ENCODE assay signal across 22 cellular contexts in genomic region chr1:213443415-213443814, GRCh38.
DNase-seq lines count a peak whose midpoint lies in the region; ATAC-seq, FAIRE-seq and TF ChIP-seq lines count a peak whose summit lies in the region.
"Had no signal": no experiment of that assay in that cellular context is flagged by ENCODE, and none has a peak within 500 bp of the region (broad histone marks: within the 10 kb centered on the region; RNA-seq: fewer than 3 reads in every experiment).

No MANE protein-coding gene starts in this region.

- H3K9me3 ChIP-seq in OCI-LY3 (ENCODE audit: insufficient read depth, low read length), result no peaks in the 10 kb centered on the region
- H3K9me3 ChIP-seq in endodermal cell (ENCODE audit: control insufficient read depth, low read length), result no peaks in the 10 kb centered on the region
- H3K9me3 ChIP-seq in keratinocyte (ENCODE audit: control insufficient read depth, low read depth, low read length), result no peaks in the 10 kb centered on the region
- H3K9me3 ChIP-seq in CD4-positive, alpha-beta T cell (ENCODE audit: control insufficient read depth, low read length), result no peaks in the 10 kb centered on the region

- H4K20me1 ChIP-seq in OCI-LY3 (ENCODE audit: insufficient read depth, low read length) (no peaks in the 10 kb centered on the region), keratinocyte (ENCODE audit: control insufficient read depth, extremely low read depth, insufficient read depth, low read length) (no peaks in the 10 kb centered on the region)

- H3K79me2 ChIP-seq in OCI-LY3 (ENCODE audit: low read length) (no peaks in the 10 kb centered on the region), keratinocyte (ENCODE audit: control insufficient read depth, insufficient read depth, low read length) (no peaks in the 10 kb centered on the region)

- intact Hi-C loops in Calu3 (cut with micrococcal nuclease; ENCODE audit: unreplicated experiment), result no loop called here
- intact Hi-C loops in CD4-positive, alpha-beta T cell (cut with DNase I, micrococcal nuclease), result no loop called here

- H3K9me1 ChIP-seq in keratinocyte (ENCODE audit: control insufficient read depth, extremely low read depth, insufficient read depth, low read length), result no peaks in the 10 kb centered on the region

- peaks cover 6% of the 10 kb centered on the region for H3K36me3 Mint-ChIP-seq in Calu3 (ENCODE audit: insufficient read depth, unreplicated experiment)
- H3K36me3 Mint-ChIP-seq in endodermal cell (ENCODE audit: low read depth), result no peaks in the 10 kb centered on the region
- no peaks in the 10 kb centered on the region for H3K36me3 Mint-ChIP-seq in CD4-positive, alpha-beta T cell (ENCODE audit: low read depth)
- H3K36me3 Mint-ChIP-seq: CD4-positive, alpha-beta memory T cell had no signal

- H2AFZ ChIP-seq in OCI-LY3 (ENCODE audit: low read depth, low read length) (no peak overlapping the region; the same call in 1 of the 2 replicates), keratinocyte (ENCODE audit: control insufficient read depth, low read length) (no peak overlapping the region)

- TF ChIP-seq CTCF in Calu3 (IDR thresholded peaks at IDR 0.05; ENCODE audit: unreplicated experiment) (no peak), OCI-LY3 (IDR thresholded peaks at IDR 0.05; ENCODE audit: low read depth, low read length) (no peak), endodermal cell (conservative IDR thresholded peaks at IDR 0.05) (no peak), keratinocyte (optimal IDR thresholded peaks at IDR 0.05 in 1 of 3, IDR thresholded peaks at IDR 0.05 in 1 of 3, conservative IDR thresholded peaks at IDR 0.05 in 1 of 3; ENCODE audit: extremely low read depth in 1 of 3, insufficient read depth in 2 of 3, low read length in 3 of 3) (no peak), foreskin fibroblast (IDR thresholded peaks at IDR 0.05; ENCODE audit: low read depth, low read length) (no peak)
- no peak for TF ChIP-seq CTCF in CD4-positive, alpha-beta T cell (IDR thresholded peaks at IDR 0.05)

- FAIRE-seq in keratinocyte (lab: Jason Lieb, UNC), result peak; percentile 90
- FAIRE-seq: A204.1, GM12892, GM18507 had no signal

- H3K27me3 ChIP-seq in OCI-LY3 (ENCODE audit: low read depth, low read length) (no peaks in the 10 kb centered on the region), endodermal cell (ENCODE audit: control insufficient read depth, insufficient read depth, low read length, poor library complexity, severe bottlenecking) (no peaks in the 10 kb centered on the region), keratinocyte (ENCODE audit: control insufficient read depth, extremely low read depth, insufficient read depth, low read length) (no peaks in the 10 kb centered on the region)
- no peaks in the 10 kb centered on the region for H3K27me3 ChIP-seq in CD4-positive, alpha-beta T cell (ENCODE audit: control insufficient read depth, insufficient read depth, low read length)

- peaks cover 8% of the 10 kb centered on the region for H3K4me1 Mint-ChIP-seq in Calu3 (ENCODE audit: low read depth, unreplicated experiment)
- H3K4me1 Mint-ChIP-seq in endodermal cell, result no peaks in the 10 kb centered on the region
- no peaks in the 10 kb centered on the region for H3K4me1 Mint-ChIP-seq in CD4-positive, alpha-beta T cell (ENCODE audit: low read depth)
- H3K4me1 Mint-ChIP-seq: CD4-positive, alpha-beta memory T cell had no signal

- H3K9me3 Mint-ChIP-seq in Calu3 (ENCODE audit: low read depth, unreplicated experiment) (no peaks in the 10 kb centered on the region), endodermal cell (no peaks in the 10 kb centered on the region)
- no peaks in the 10 kb centered on the region for H3K9me3 Mint-ChIP-seq in CD4-positive, alpha-beta T cell

- peaks cover 67% of the 10 kb centered on the region for H3K27me3 Mint-ChIP-seq in Calu3 (ENCODE audit: unreplicated experiment)
- H3K27me3 Mint-ChIP-seq in endodermal cell (ENCODE audit: insufficient read depth), result peaks cover 4% of the 10 kb centered on the region
- H3K27me3 Mint-ChIP-seq in CD4-positive, alpha-beta T cell, result peaks cover 29% of the 10 kb centered on the region

- ATAC-seq in CD4-positive, alpha-beta T cell (ENCODE audit: poor library complexity), result no peak

- H3K36me3 ChIP-seq in OCI-LY3 (replicated peaks; ENCODE audit: low read depth, low read length) (peaks cover 8% of the 10 kb centered on the region), endodermal cell (ENCODE audit: control insufficient read depth, insufficient read depth, low read length) (no peaks in the 10 kb centered on the region), keratinocyte (ENCODE audit: control insufficient read depth in 2 of 2, extremely low read depth in 1 of 2, insufficient read depth in 2 of 2, low read length in 2 of 2) (no peaks in the 10 kb centered on the region)

- H3K4me1 ChIP-seq in OCI-LY3 (ENCODE audit: low read length), result peaks cover 45% of the 10 kb centered on the region
- no peaks in the 10 kb centered on the region for H3K4me1 ChIP-seq in endodermal cell (ENCODE audit: control insufficient read depth, insufficient read depth, low read length)
- H3K4me1 ChIP-seq in keratinocyte (ENCODE audit: control insufficient read depth, extremely low read depth, insufficient read depth, low read length), result peaks cover 17% of the 10 kb centered on the region

- H3K9ac ChIP-seq in OCI-LY3 (ENCODE audit: low read length) (no peak overlapping the region), endodermal cell (ENCODE audit: extremely low read depth, low read length, poor library complexity, severe bottlenecking) (no peak overlapping the region), keratinocyte (ENCODE audit: control insufficient read depth, extremely low read depth, insufficient read depth, low read length) (no peak overlapping the region)

- no TSS peak for BruUV-seq in Calu3 (replicated peaks; lab: Mats Ljungman, UMichigan)

- POLR2A ChIA-PET in CD4-positive, alpha-beta T cell (lab: Charles Lee), result no interaction called here

- 88 to 100% methylated on average over 1 to 5 of the region's 5 CpGs for whole genome bisulfite sequencing in endodermal cell (ENCODE audit: insufficient coverage in 1 of 2, insufficient read length in 1 of 2), 2 experiments

- DNase-seq in Calu3 (peak; percentile 79), endodermal cell (peak; percentile 61), keratinocyte (ENCODE audit: low read depth, low spot score) (peak; percentile 57), HuH-7.5 (ENCODE audit: low spot score) (no peak), foreskin fibroblast (no peak), NCI-H1417 treated with DMSO at 0.1 percent for 48 hours (lab: John Stamatoyannopoulos, UW) (no peak)
- no peak for DNase-seq in CD4-positive, alpha-beta T cell
- DNase-seq: CD4-positive, alpha-beta memory T cell; DMS79; H7; Kasumi-1; NCI-H2081; NCI-H2171 treated with DMSO at 0.1 percent for 48 hours; NCI-H446; NCI-H69; NK-92 treated with Interleukin-12 subunit alpha and Interleukin-12 subunit beta, amount 100 ng/mL, for 24 hours; SIG-M5 had no signal

- H3K4me3 ChIP-seq in OCI-LY3 (ENCODE audit: low read length), result no peak overlapping the region
- no peak overlapping the region for H3K4me3 ChIP-seq in endodermal cell (ENCODE audit: low read length)
- peak overlapping the region in 1 of 3 experiments; percentile 40 for H3K4me3 ChIP-seq in keratinocyte (ENCODE audit: control insufficient read depth in 2 of 3, extremely low read depth in 1 of 3, insufficient read depth in 2 of 3, low read depth in 1 of 3, low read length in 3 of 3)
- H3K4me3 ChIP-seq in foreskin fibroblast (ENCODE audit: low read depth in 1 of 2, low read length in 2 of 2), result no peak overlapping the region

- H3K4me2 ChIP-seq in OCI-LY3 (ENCODE audit: low read length) (peak overlapping the region; percentile 60), keratinocyte (ENCODE audit: control insufficient read depth, extremely low read depth, insufficient read depth, low read depth, low read length) (peak overlapping the region; percentile 27)

- CTCF ChIA-PET in Calu3 (lab: Charles Lee), result no interaction called here
- CTCF ChIA-PET in CD4-positive, alpha-beta T cell (lab: Charles Lee), result no interaction called here

- dilution Hi-C loops in keratinocyte (cut with MboI; ENCODE audit: extremely low pct_ligation_motif_present, low sequenced_read_pairs), result no loop called here

- H3K27ac Mint-ChIP-seq in Calu3 (ENCODE audit: unreplicated experiment) (peak overlapping the region; percentile 48), endodermal cell (no peak overlapping the region)
- no peak overlapping the region for H3K27ac Mint-ChIP-seq in CD4-positive, alpha-beta T cell
- H3K27ac Mint-ChIP-seq: CD4-positive, alpha-beta memory T cell had no signal

- H3K4me3 Mint-ChIP-seq in Calu3 (ENCODE audit: low read depth, unreplicated experiment) (no peak overlapping the region), endodermal cell (no peak overlapping the region)
- H3K4me3 Mint-ChIP-seq in CD4-positive, alpha-beta T cell, result no peak overlapping the region
- H3K4me3 Mint-ChIP-seq: CD4-positive, alpha-beta memory T cell had no signal

- H3K27ac ChIP-seq in OCI-LY3 (ENCODE audit: low read length) (peak overlapping the region; percentile 68; the same call in 1 of the 2 replicates), endodermal cell (ENCODE audit: low read depth, low read length) (no peak overlapping the region), keratinocyte (ENCODE audit: control insufficient read depth, insufficient read depth, low read length) (peak overlapping the region; percentile 46)
- H3K27ac ChIP-seq in CD4-positive, alpha-beta T cell (ENCODE audit: low read depth, low read length), result no peak overlapping the region
- H3K27ac ChIP-seq: HL-60 had no signal

Comparison
In these comparisons a context has a peak if more than half of its experiments do, and no peak if none do; other contexts are left out.
1. DNase-seq: peak in Calu3 (single experiment), endodermal cell (single experiment) and keratinocyte (single experiment); none in HuH-7.5 (single experiment), CD4-positive, alpha-beta T cell (0 of 10), foreskin fibroblast (0 of 2) and NCI-H1417 treated with DMSO at 0.1 percent for 48 hours (single experiment).
2. H3K27ac ChIP-seq: peak in OCI-LY3 (single experiment) and keratinocyte (single experiment); none in endodermal cell (single experiment) and CD4-positive, alpha-beta T cell (single experiment).